1 cellular context compared by ENCODE assay signal in genomic region chr10:121610798-121611325, GRCh38.
TF ChIP-seq lines count a peak whose summit lies in the region.

No MANE protein-coding gene starts in this region.

TF ChIP-seq in GM23338, 12 proteins besides CTCF, POLR2A, EP300 and RAD21 (continued from another document):
- TF ChIP-seq, protein P1, sequence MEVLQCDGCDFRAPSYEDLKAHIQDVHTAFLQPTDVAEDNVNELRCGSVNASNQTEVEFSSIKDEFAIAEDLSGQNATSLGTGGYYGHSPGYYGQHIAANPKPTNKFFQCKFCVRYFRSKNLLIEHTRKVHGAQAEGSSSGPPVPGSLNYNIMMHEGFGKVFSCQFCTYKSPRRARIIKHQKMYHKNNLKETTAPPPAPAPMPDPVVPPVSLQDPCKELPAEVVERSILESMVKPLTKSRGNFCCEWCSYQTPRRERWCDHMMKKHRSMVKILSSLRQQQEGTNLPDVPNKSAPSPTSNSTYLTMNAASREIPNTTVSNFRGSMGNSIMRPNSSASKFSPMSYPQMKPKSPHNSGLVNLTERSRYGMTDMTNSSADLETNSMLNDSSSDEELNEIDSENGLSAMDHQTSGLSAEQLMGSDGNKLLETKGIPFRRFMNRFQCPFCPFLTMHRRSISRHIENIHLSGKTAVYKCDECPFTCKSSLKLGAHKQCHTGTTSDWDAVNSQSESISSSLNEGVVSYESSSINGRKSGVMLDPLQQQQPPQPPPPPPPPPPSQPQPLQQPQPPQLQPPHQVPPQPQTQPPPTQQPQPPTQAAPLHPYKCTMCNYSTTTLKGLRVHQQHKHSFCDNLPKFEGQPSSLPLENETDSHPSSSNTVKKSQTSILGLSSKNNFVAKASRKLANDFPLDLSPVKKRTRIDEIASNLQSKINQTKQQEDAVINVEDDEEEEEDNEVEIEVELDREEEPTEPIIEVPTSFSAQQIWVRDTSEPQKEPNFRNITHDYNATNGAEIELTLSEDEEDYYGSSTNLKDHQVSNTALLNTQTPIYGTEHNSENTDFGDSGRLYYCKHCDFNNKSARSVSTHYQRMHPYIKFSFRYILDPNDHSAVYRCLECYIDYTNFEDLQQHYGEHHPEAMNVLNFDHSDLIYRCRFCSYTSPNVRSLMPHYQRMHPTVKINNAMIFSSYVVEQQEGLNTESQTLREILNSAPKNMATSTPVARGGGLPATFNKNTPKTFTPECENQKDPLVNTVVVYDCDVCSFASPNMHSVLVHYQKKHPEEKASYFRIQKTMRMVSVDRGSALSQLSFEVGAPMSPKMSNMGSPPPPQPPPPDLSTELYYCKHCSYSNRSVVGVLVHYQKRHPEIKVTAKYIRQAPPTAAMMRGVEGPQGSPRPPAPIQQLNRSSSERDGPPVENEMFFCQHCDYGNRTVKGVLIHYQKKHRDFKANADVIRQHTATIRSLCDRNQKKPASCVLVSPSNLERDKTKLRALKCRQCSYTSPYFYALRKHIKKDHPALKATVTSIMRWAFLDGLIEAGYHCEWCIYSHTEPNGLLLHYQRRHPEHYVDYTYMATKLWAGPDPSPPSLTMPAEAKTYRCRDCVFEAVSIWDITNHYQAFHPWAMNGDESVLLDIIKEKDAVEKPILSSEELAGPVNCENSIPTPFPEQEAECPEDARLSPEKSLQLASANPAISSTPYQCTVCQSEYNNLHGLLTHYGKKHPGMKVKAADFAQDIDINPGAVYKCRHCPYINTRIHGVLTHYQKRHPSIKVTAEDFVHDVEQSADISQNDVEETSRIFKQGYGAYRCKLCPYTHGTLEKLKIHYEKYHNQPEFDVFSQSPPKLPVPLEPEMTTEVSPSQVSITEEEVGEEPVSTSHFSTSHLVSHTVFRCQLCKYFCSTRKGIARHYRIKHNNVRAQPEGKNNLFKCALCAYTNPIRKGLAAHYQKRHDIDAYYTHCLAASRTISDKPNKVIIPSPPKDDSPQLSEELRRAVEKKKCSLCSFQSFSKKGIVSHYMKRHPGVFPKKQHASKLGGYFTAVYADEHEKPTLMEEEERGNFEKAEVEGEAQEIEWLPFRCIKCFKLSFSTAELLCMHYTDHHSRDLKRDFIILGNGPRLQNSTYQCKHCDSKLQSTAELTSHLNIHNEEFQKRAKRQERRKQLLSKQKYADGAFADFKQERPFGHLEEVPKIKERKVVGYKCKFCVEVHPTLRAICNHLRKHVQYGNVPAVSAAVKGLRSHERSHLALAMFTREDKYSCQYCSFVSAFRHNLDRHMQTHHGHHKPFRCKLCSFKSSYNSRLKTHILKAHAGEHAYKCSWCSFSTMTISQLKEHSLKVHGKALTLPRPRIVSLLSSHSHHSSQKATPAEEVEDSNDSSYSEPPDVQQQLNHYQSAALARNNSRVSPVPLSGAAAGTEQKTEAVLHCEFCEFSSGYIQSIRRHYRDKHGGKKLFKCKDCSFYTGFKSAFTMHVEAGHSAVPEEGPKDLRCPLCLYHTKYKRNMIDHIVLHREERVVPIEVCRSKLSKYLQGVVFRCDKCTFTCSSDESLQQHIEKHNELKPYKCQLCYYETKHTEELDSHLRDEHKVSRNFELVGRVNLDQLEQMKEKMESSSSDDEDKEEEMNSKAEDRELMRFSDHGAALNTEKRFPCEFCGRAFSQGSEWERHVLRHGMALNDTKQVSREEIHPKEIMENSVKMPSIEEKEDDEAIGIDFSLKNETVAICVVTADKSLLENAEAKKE (CRISPR knock-in tag; IDR thresholded peaks at IDR 0.05): no peak
- TF ChIP-seq POLR2AphosphoS5 (IDR thresholded peaks at IDR 0.05; ENCODE audit: low read depth) (no peak), ZNF331 (CRISPR knock-in tag; IDR thresholded peaks at IDR 0.05; ENCODE audit: low read depth) (no peak), ETS1 (IDR thresholded peaks at IDR 0.05) (no peak), STAT1 (IDR thresholded peaks at IDR 0.05; ENCODE audit: unreplicated experiment) (no peak), REST (IDR thresholded peaks at IDR 0.05; ENCODE audit: unreplicated experiment) (no peak), JUNB (IDR thresholded peaks at IDR 0.05; ENCODE audit: unreplicated experiment) (no peak), CREB1 (CRISPR knock-in tag; IDR thresholded peaks at IDR 0.05; ENCODE audit: low read depth) (no peak), EZH2phosphoT487 (IDR thresholded peaks at IDR 0.05; ENCODE audit: unreplicated experiment) (no peak), ZNF114 (CRISPR knock-in tag; IDR thresholded peaks at IDR 0.05) (no peak), NANOG (IDR thresholded peaks at IDR 0.05; ENCODE audit: borderline replicate concordance) (no peak)
TF ChIP-seq in GM23338: peak in this region for 0.
